ENCODE assay signal across 8 cellular contexts in the genomic region with DNA sequence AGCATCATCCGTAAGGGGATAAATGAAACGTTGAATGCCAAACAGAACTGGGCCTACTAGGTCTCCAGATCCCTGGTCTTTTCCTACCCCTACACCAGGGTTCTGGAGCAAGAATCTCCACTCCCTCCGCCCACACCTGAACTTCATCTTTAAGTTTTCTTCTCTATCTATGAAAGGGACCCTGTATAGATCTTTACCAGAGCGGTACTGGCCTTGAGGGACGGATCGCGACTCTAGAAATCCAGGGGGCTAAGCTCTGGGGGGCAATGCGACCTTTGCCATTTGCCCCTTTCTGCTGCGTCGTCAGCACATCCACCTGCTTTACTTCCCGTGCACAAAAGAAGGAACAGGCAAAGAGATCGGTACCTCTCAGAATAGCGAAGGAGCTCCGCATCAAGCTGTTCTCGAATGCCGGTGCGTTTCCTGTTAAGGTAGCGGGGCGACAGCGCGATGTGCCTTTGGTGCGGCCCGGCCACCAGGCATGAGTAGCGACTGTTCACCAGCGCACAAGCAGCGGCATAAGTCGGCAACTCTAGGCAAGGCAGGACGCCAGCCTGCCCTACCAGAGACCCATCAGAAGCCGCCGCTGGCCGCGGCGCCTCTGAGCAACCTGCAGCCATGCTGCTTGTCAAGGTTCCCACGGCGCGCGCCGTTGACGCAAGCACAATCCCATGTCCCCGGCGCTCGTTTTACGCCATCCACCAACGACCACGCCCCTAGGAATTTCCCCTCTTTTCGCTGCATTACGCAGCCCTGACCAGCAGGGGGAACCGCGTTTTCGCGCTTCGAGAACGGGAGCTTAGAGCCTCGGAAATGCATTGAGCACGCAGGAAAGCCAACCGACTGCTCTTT. TPM values are rescaled to one million over a fixed set of nuclear protein-coding genes. Genes with fewer than 3 reads are reported as not detected.
DNase-seq lines count a peak whose midpoint lies in the region; ATAC-seq, FAIRE-seq and TF ChIP-seq lines count a peak whose summit lies in the region.

A gene with protein sequence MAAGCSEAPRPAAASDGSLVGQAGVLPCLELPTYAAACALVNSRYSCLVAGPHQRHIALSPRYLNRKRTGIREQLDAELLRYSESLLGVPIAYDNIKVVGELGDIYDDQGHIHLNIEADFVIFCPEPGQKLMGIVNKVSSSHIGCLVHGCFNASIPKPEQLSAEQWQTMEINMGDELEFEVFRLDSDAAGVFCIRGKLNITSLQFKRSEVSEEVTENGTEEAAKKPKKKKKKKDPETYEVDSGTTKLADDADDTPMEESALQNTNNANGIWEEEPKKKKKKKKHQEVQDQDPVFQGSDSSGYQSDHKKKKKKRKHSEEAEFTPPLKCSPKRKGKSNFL (minus strand): TSS at position 641 of the 852 bp plus-strand sequence. CDS start 21 bp downstream, at position 620.

- CTCF ChIA-PET in activated CD8-positive, alpha-beta memory T cell treated with anti-CD3 and anti-CD28 coated beads for 36 hours (lab: Charles Lee) = interaction anchor here (0.7 to 1.2 kb wide), 3 partner anchors 8 to 890 kb away, joined by 3 to 5 read pairs (median 5); no protein-coding TSS in a partner anchor
- CTCF ChIA-PET in H1 (lab: Charles Lee; ENCODE audit: partially characterized antibody) = interaction anchor here (0.6 to 2.7 kb wide), 28 partner anchors 8 to 895 kb away, joined by 3 to 32 read pairs (median 4); a partner anchor contains a TSS

- no peaks in the 10 kb centered on the region for H3K27me3 Mint-ChIP-seq in memory B cell

- H3K9me3 ChIP-seq in H1 (ENCODE audit: insufficient read depth in 2 of 2, low read depth in 1 of 2, low read length in 1 of 2) = no peaks in the 10 kb centered on the region

- H3K18ac ChIP-seq in H1 (ENCODE audit: extremely low read depth, low read length) = 0 out of 2 replicates have a peak within 1 kb of the TSS, but pooled peaks have one; percentile 72

- H4K8ac ChIP-seq in H1 (ENCODE audit: extremely low read depth, insufficient read depth, low read length) = peak within 1 kb of the TSS; percentile 98

- H4K5ac ChIP-seq in H1 (ENCODE audit: insufficient read length, low read depth, low read length) = peak within 1 kb of the TSS; percentile 42

- peak in 1 of 2 experiments; percentile 51; a peak in 1 of 3 replicates for TF ChIP-seq EP300 in H1 (IDR thresholded peaks at IDR 0.05; ENCODE audit: borderline replicate concordance in 1 of 2, low read depth in 2 of 2, low read length in 2 of 2)

- no peak within 1 kb of the TSS for H4K91ac ChIP-seq in H1 (replicated peaks; ENCODE audit: insufficient read length, low read length)

- H3K56ac ChIP-seq in H1 (replicated peaks; ENCODE audit: insufficient read length, low read depth, low read length) = peak within 1 kb of the TSS; percentile 62

- H2AFZ ChIP-seq in H1 (ENCODE audit: low read length) = peak within 1 kb of the TSS; percentile 98

- peaks cover 0 to 3% (median 1%) of the 10 kb centered on the region in 4 experiments; a peak in 2 of 7 replicates for H3K4me1 ChIP-seq in H1 (replicated peaks in 1 of 4; ENCODE audit: control insufficient read depth in 3 of 4, insufficient read depth in 4 of 4, low read length in 3 of 4)

- H3K27ac Mint-ChIP-seq in memory B cell = peak within 1 kb of the TSS; percentile 97

- ATAC-seq in GM21360 (IDR thresholded peaks at IDR 0.05; ENCODE audit: unreplicated experiment) (peak; percentile 98), memory B cell (ENCODE audit: low read depth) (peak; percentile 94)

- H3K27me3 ChIP-seq in H1 (replicated peaks in 1 of 4; ENCODE audit: control insufficient read depth in 3 of 4, extremely low read depth in 1 of 4, insufficient read depth in 3 of 4, low read length in 3 of 4) = no peaks in the 10 kb centered on the region

- H3K14ac ChIP-seq in H1 (ENCODE audit: insufficient read length) = no peak within 1 kb of the TSS

- peak within 1 kb of the TSS; percentile 88; the same call in 1 of the 2 replicates for H2BK15ac ChIP-seq in H1 (ENCODE audit: low read length)

- TF ChIP-seq CTCF in H1 (IDR thresholded peaks at IDR 0.05; ENCODE audit: control extremely low read depth in 1 of 3, insufficient read depth in 1 of 3, low read depth in 1 of 3, low read length in 3 of 3) = peak; percentile 85 to 94 (median 89)

- peak within 1 kb of the TSS; percentile 87; the same call in 1 of the 2 replicates for H2BK12ac ChIP-seq in H1 (ENCODE audit: low read depth, low read length)

- POLR2A ChIA-PET in activated CD8-positive, alpha-beta memory T cell treated with anti-CD3 and anti-CD28 coated beads for 36 hours (lab: Charles Lee) = interaction anchor here (0.6 kb wide), 1 partner anchor 890 kb away, joined by 5 read pairs; no protein-coding TSS in a partner anchor
- POLR2A ChIA-PET in H1 (lab: Charles Lee; ENCODE audit: partially characterized antibody) = interaction anchor here (0.6 to 1.6 kb wide), 11 partner anchors 8 to 735 kb away, joined by 3 to 9 read pairs (median 3); a partner anchor contains a TSS

- FAIRE-seq in H1 (lab: Jason Lieb, UNC) = peak; percentile 93

- H3K4me2 ChIP-seq in H1 (ENCODE audit: insufficient read depth in 1 of 2, low read depth in 2 of 2, low read length in 2 of 2) = peak within 1 kb of the TSS; percentile 65 to 87

- TF ChIP-seq POLR2A in H1 (IDR thresholded peaks at IDR 0.05; ENCODE audit: control extremely low read depth in 1 of 2, low read depth in 2 of 2, low read length in 2 of 2) = peak; percentile 98 to 99

- H3K23ac ChIP-seq in H1 (ENCODE audit: insufficient read length) = no peak within 1 kb of the TSS

- WGBS in H1 (ENCODE audit: extremely low coverage in 1 of 2, insufficient coverage in 1 of 2, insufficient read length in 1 of 2, insufficient replicate concordance in 2 of 2, low coverage in 1 of 2, low lambda C conversion rate in 2 of 2, missing lambda C conversion rate in 1 of 2), 2 experiments = 1% methylated on average over 56 of the region's 56 CpGs; no CpG with 5 or more reads in 1 of the 2 experiments

- peaks cover 10 to 50% of the 10 kb centered on the region in 2 experiments for H3K79me2 ChIP-seq in H1 (ENCODE audit: control insufficient read depth in 1 of 2, insufficient read depth in 2 of 2, low read length in 2 of 2)

- no peak within 1 kb of the TSS for H2BK120ac ChIP-seq in H1 (replicated peaks; ENCODE audit: low read depth, low read length)

- H3K79me1 ChIP-seq in H1 (ENCODE audit: low read depth, low read length) = peaks cover under 1% of the 10 kb centered on the region; the same call in 1 of the 2 replicates

- H2BK20ac ChIP-seq in H1 (ENCODE audit: low read length) = no peak within 1 kb of the TSS

- H3K36me3 ChIP-seq in H1 (ENCODE audit: control insufficient read depth in 2 of 4, insufficient read depth in 4 of 4, low read length in 3 of 4) = no peaks in the 10 kb centered on the region; a peak in 1 of 8 replicates

- peak within 1 kb of the TSS; percentile 98 for H3K4me3 Mint-ChIP-seq in memory B cell

- peak; percentile 96 for DNase-seq in Caki2 (ENCODE audit: low read depth)
- DNase-seq in HT1080 (ENCODE audit: low read depth) = peak; percentile 94
- peak; percentile 88 to 90 for DNase-seq in NOMO-1 (lab: John Stamatoyannopoulos, UW; ENCODE audit: unreplicated experiment in 2 of 2)
- peak; percentile 93 to 98 for DNase-seq in H1 (ENCODE audit: low read depth in 1 of 2, low spot score in 2 of 2)
- DNase-seq in memory B cell (ENCODE audit: low spot score in 2 of 2) = peak; percentile 96 to 99
- peak; percentile 75 for DNase-seq in stimulated activated CD8-positive, alpha-beta memory T cell treated with anti-CD3 and anti-CD28 coated beads, Interleukin-12 subunit alpha, Interleukin-12 subunit beta, amount 100 ng/mL, for 24 hours (ENCODE audit: extremely low read depth)

- H3K9me3 Mint-ChIP-seq in memory B cell = no peaks in the 10 kb centered on the region

- in situ Hi-C loops in Caki2 (cut with HindIII; ENCODE audit: low pct_unique_long_range_greater_than_20kb, low sequenced_read_pairs) = loop anchor here (25.0 kb wide), 1 partner anchor 879 kb away; no protein-coding TSS in a partner anchor

- no peak within 1 kb of the TSS for H3K4ac ChIP-seq in H1 (replicated peaks; ENCODE audit: insufficient read length, low read depth, low read length)

- H3K23me2 ChIP-seq in H1 (ENCODE audit: low read depth, low read length) = no peaks in the 10 kb centered on the region

- H3K9ac ChIP-seq in H1 (replicated peaks in 1 of 4; ENCODE audit: extremely low read depth in 1 of 4, low read depth in 3 of 4, low read length in 3 of 4) = peak within 1 kb of the TSS; percentile 81 to 90 (median 85)

- no peaks in the 10 kb centered on the region for H4K20me1 ChIP-seq in H1 (replicated peaks in 1 of 2; ENCODE audit: control insufficient read depth in 1 of 2, insufficient read depth in 2 of 2, low read length in 2 of 2)

- H3K4me1 Mint-ChIP-seq in memory B cell = peaks cover 31% of the 10 kb centered on the region

- peak within 1 kb of the TSS; percentile 60 for H2BK5ac ChIP-seq in H1 (ENCODE audit: low read depth, low read length)

- no peak within 1 kb of the TSS for H2AK5ac ChIP-seq in H1 (ENCODE audit: low read depth, low read length)

- H3K36me3 Mint-ChIP-seq in memory B cell = no peaks in the 10 kb centered on the region

- peak within 1 kb of the TSS; percentile 79 for H3K27ac ChIP-seq in H1 (ENCODE audit: low read depth, low read length)

- H3K4me3 ChIP-seq in H1 (ENCODE audit: extremely low read depth in 1 of 4, insufficient read depth in 2 of 4, low read depth in 3 of 4, low read length in 4 of 4) = peak within 1 kb of the TSS; percentile 70 to 99 (median 96)

- peak; percentile 73 to 78 for TF ChIP-seq RAD21 in H1 (IDR thresholded peaks at IDR 0.05 in 1 of 2, conservative IDR thresholded peaks at IDR 0.05 in 1 of 2; ENCODE audit: low read depth in 2 of 2, low read length in 2 of 2)

TF ChIP-seq in H1, 55 proteins besides CTCF, POLR2A, EP300 and RAD21 (continues in another document):
- TF ChIP-seq SIX5 (IDR thresholded peaks at IDR 0.05; ENCODE audit: low read depth, low read length) = no peak
- no peak for TF ChIP-seq CBX5 (IDR thresholded peaks at IDR 0.05; ENCODE audit: low read depth, low read length)
- peak; percentile 89 for TF ChIP-seq POLR2AphosphoS5 (IDR thresholded peaks at IDR 0.05; ENCODE audit: low read depth, low read length)

RNA-seq across cellular contexts. Expression of the gene that starts here (rescaled TPM):
- 15.7 and 27.0 TPM in 2 replicates for total RNA-seq in Caki2 (2014; rRNA removed; shearing (Covaris generic); ENCODE audit: low replicate concordance)
- 27.7 and 29.0 TPM in 2 replicates for total RNA-seq in HT1080 (2014; rRNA removed; shearing (Covaris generic))
- polyA plus RNA-seq in HT1080 (2015; cell fraction: cytosol; rRNA removed) = 22.9 and 26.7 TPM in 2 replicates
- polyA plus RNA-seq in HT1080 (2015; cell fraction: nucleus; rRNA removed) = 33.1 and 33.7 TPM in 2 replicates
- total RNA-seq in activated CD8-positive, alpha-beta memory T cell treated with anti-CD3 and anti-CD28 coated beads for 36 hours = 10 to 100 TPM; 34.5 to 35.6 TPM
- total RNA-seq in H1 (2021; fragmentation: NEBNext Ultra II Directional; extraction: Animal tissue kit (Norgen Biotek cat#: 25700)) = 23.5 and 24.6 TPM in 2 replicates
- polyA plus RNA-seq in H1 (2011; rRNA removed) = 5.9 and 11.2 TPM in 2 replicates
- 11.1 TPM for polyA plus RNA-seq in H1 (2011; cell fraction: cytosol; rRNA removed)
- 5.0 TPM for polyA plus RNA-seq in H1 (2011; cell fraction: nucleus; rRNA removed)
- polyA plus RNA-seq in H1 (2012, experiment 1 of 2) = 8.1 to 15.9 TPM (median 10.4 TPM) in 4 replicates
- polyA plus RNA-seq in H1 (2012, experiment 2 of 2) = 1.4 TPM
- polyA plus RNA-seq in H1 (2013, experiment 1 of 2) = 28.3 TPM
- 30.6 TPM for polyA plus RNA-seq in H1 (2013, experiment 2 of 2)
- 13.7 and 15.9 TPM in 2 replicates for polyA minus RNA-seq in H1 (2011; rRNA and poly(A)+ RNA removed)
- 8.7 TPM for polyA minus RNA-seq in H1 (2011; cell fraction: cytosol; rRNA and poly(A)+ RNA removed)
- polyA minus RNA-seq in H1 (2011; cell fraction: nucleus; rRNA and poly(A)+ RNA removed) = 25.4 TPM

Comparison
In these comparisons a context has a peak if more than half of its experiments do, and no peak if none do; other contexts are left out.
1. Peak in every context shown above with its lines: DNase-seq, ATAC-seq, H3K4me3 ChIP-seq and H3K27ac ChIP-seq.